Comparison of ENCODE assay signal across 27 cellular contexts in genomic region chr15:100571592-100572167, GRCh38. TPM values are rescaled to one million over a fixed set of nuclear protein-coding genes. Genes with fewer than 3 reads are reported as not detected.
DNase-seq lines count a peak whose midpoint lies in the region; ATAC-seq, FAIRE-seq and TF ChIP-seq lines count a peak whose summit lies in the region.
"Had no signal": no experiment of that assay in that cellular context is flagged by ENCODE, and none has a peak within 500 bp of the region (broad histone marks: within the 10 kb centered on the region; RNA-seq: fewer than 3 reads in every experiment).

No MANE protein-coding gene starts in this region.

- no peaks in the 10 kb centered on the region for H3K27me3 Mint-ChIP-seq in activated CD8-positive, alpha-beta memory T cell treated with anti-CD3 and anti-CD28 coated beads, Interleukin-2, amount 10 ng/mL, durations not matched to agents 7 days and 5 days
- no peaks in the 10 kb centered on the region for H3K27me3 Mint-ChIP-seq in CD8-positive, alpha-beta T cell (ENCODE audit: low read depth)
- H3K27me3 Mint-ChIP-seq in activated CD4-positive, alpha-beta memory T cell treated with anti-CD3 and anti-CD28 coated beads, Interleukin-2, amount 10 ng/mL, durations not matched to agents 7 days and 5 days, result no peaks in the 10 kb centered on the region
- H3K27me3 Mint-ChIP-seq: naive B cell had no signal

- no peak for TF ChIP-seq CTCF in CD8-positive, alpha-beta T cell (IDR thresholded peaks at IDR 0.05)
- TF ChIP-seq CTCF in K562 (IDR thresholded peaks at IDR 0.05 in 2 of 3, conservative IDR thresholded peaks at IDR 0.05 in 1 of 3; ENCODE audit: insufficient read depth in 2 of 3, low read depth in 1 of 3, low read length in 3 of 3) (no peak), pancreas (IDR thresholded peaks at IDR 0.05) (no peak)

- 93% methylated on average over 6 of the region's 6 CpGs for WGBS in K562 (ENCODE audit: insufficient coverage, low coverage, missing lambda C conversion rate)
- 75 to 82% methylated on average over 6 of the region's 6 CpGs for WGBS in pancreas, 2 donors

- TF ChIP-seq RAD21 in K562 (CRISPR knock-in tag; conservative IDR thresholded peaks at IDR 0.05 in 1 of 2, IDR thresholded peaks at IDR 0.05 in 1 of 2), result no peak

- 0 out of 3 replicates have a peak, but pooled peaks cover 2% of the 10 kb centered on the region for H3K79me2 ChIP-seq in K562 (ENCODE audit: control insufficient read depth, insufficient read depth, low read length)

- no peaks in the 10 kb centered on the region; the same call in 1 of the 2 replicates for H4K20me1 ChIP-seq in K562 (replicated peaks; ENCODE audit: control insufficient read depth, insufficient read depth, low read length)

- intact Hi-C loops in CD8-positive, alpha-beta T cell (cut with DNase I, micrococcal nuclease), result loop anchor here (1.0 to 2.0 kb wide), 5 partner anchors 31 to 643 kb away; partner anchors contain the start of genes ASB7 (in 1 of the 2) and LINS1 (in 1 of the 2)
- intact Hi-C loops in K562 (cut with micrococcal nuclease) (no loop called here), pancreas (cut with DNase I) (loop anchor here in 2 of 3 donors (5.0 to 10.0 kb wide), 2 partner anchors 224 to 227 kb away; partner anchors contain the start of gene ADAMTS17 (in 1 of the 2))

- H3K9me1 ChIP-seq in K562 (ENCODE audit: control insufficient read depth, insufficient read depth, low read length), result no peaks in the 10 kb centered on the region

- no peak for TF ChIP-seq POLR2A in K562 (conservative IDR thresholded peaks at IDR 0.05)

- in situ Hi-C loops in K562 (cut with MboI), result no loop called here

- FAIRE-seq in K562 (lab: Jason Lieb, UNC) (peak; percentile 35), pancreas (lab: Jason Lieb, UNC) (no peak)
- FAIRE-seq: GM12878 had no signal

- CTCF ChIA-PET in activated CD8-positive, alpha-beta memory T cell treated with anti-CD3 and anti-CD28 coated beads, Interleukin-2, amount 10 ng/mL, durations not matched to agents 7 days and 5 days (lab: Charles Lee), result interaction anchor here (1.0 to 5.5 kb wide), 11 partner anchors 7 to 643 kb away, joined by 3 to 57 read pairs (median 5); partner anchors contain the start of genes ADAMTS17, ASB7 and LINS1
- CTCF ChIA-PET in CD8-positive, alpha-beta T cell (lab: Charles Lee), result interaction anchor here (0.7 to 5.8 kb wide), 12 partner anchors 8 to 643 kb away, joined by 3 to 114 read pairs (median 4); partner anchors contain the start of genes ADAMTS17, ASB7 and LINS1
- CTCF ChIA-PET in activated CD4-positive, alpha-beta memory T cell treated with anti-CD3 and anti-CD28 coated beads, Interleukin-2, amount 10 ng/mL, durations not matched to agents 7 days and 5 days (lab: Charles Lee), result interaction anchor here (0.7 to 6.6 kb wide), 9 partner anchors 8 to 230 kb away, joined by 3 to 117 read pairs (median 9); partner anchors contain the start of genes ADAMTS17, ASB7 and LINS1
- CTCF ChIA-PET in K562 (lab: Yijun Ruan, JAX; ENCODE audit: low intra/inter-chr PET ratio), result no interaction called here

- no peak overlapping the region for H3K4me2 ChIP-seq in K562 (ENCODE audit: insufficient read depth, low read length)
- H3K4me2 ChIP-seq: A549 had no signal

- no peaks in the 10 kb centered on the region for H3K27me3 ChIP-seq in CD8-positive, alpha-beta T cell (ENCODE audit: insufficient read depth, low read length)
- H3K27me3 ChIP-seq in K562 (ENCODE audit: control insufficient read depth in 2 of 2, insufficient read depth in 2 of 2, low read length in 2 of 2) (no peaks in the 10 kb centered on the region), pancreas (no peaks in the 10 kb centered on the region)
- H3K27me3 ChIP-seq: dorsolateral prefrontal cortex, esophagus squamous epithelium, foreskin keratinocyte, tibial nerve had no signal

- H3K4me1 ChIP-seq in CD8-positive, alpha-beta T cell (ENCODE audit: insufficient read depth, low read length), result peaks cover 26% of the 10 kb centered on the region
- H3K4me1 ChIP-seq in K562 (replicated peaks in 1 of 2; ENCODE audit: control insufficient read depth in 2 of 2, insufficient read depth in 2 of 2, low read length in 2 of 2), result no peaks in the 10 kb centered on the region
- H3K4me1 ChIP-seq in pancreas, result no peaks in the 10 kb centered on the region
- H3K4me1 ChIP-seq: A549, foreskin keratinocyte had no signal

- DNase-seq in activated CD8-positive, alpha-beta memory T cell treated with anti-CD3 and anti-CD28 coated beads, Interleukin-2, amount 10 ng/mL, durations not matched to agents 7 days and 5 days, result no peak
- no peak for DNase-seq in activated CD8-positive, alpha-beta memory T cell treated with anti-CD3 and anti-CD28 coated beads, Interleukin-2, amount 50 U/mL, for 4 hours
- no peak for DNase-seq in CD8-positive, alpha-beta T cell
- peak; percentile 18 for DNase-seq in activated CD4-positive, alpha-beta memory T cell treated with anti-CD3 and anti-CD28 coated beads, Interleukin-2, amount 10 ng/mL, durations not matched to agents 7 days and 5 days
- DNase-seq in K562 (ENCODE audit: extremely low read depth in 1 of 4, low spot score in 3 of 4) (no peak), OCI-M2 (lab: John Stamatoyannopoulos, UW; ENCODE audit: unreplicated experiment) (no peak), pancreas (no peak)
- DNase-seq: activated effector memory CD4-positive, alpha-beta T cell treated with anti-CD3 and anti-CD28 coated beads, Interleukin-2, amount 50 U/mL, for 16 hours; dorsolateral prefrontal cortex; EL; esophagus squamous epithelium; foreskin keratinocyte; H7; kidney; NCI-H2029 treated with DMSO at 0.1 percent for 48 hours; NK-92 treated with Interleukin-12 subunit alpha and Interleukin-12 subunit beta, amount 100 ng/mL, for 24 hours; nucleus accumbens; stimulated activated CD4-positive, alpha-beta T cell treated with anti-CD3 and anti-CD28 coated beads, Interleukin-4, amount 100 ng/mL, for 1 hour had no signal

- H2AFZ ChIP-seq in K562 (ENCODE audit: low read depth, low read length), result no peak overlapping the region

- peak overlapping the region; percentile 6 for H3K27ac ChIP-seq in CD8-positive, alpha-beta T cell (ENCODE audit: low read depth, low read length)
- no peak overlapping the region for H3K27ac ChIP-seq in K562 (ENCODE audit: extremely low read depth, low read depth, low read length)
- H3K27ac ChIP-seq in pancreas, result no peak overlapping the region
- H3K27ac ChIP-seq: A549, esophagus squamous epithelium, foreskin keratinocyte, tibial nerve had no signal

- no peak overlapping the region for H3K4me3 ChIP-seq in CD8-positive, alpha-beta T cell (ENCODE audit: low read depth, low read length)
- H3K4me3 ChIP-seq in K562 (no peak overlapping the region), pancreas (no peak overlapping the region)
- H3K4me3 ChIP-seq: A549, dorsolateral prefrontal cortex, esophagus squamous epithelium, GM12878, tibial nerve had no signal

- peak overlapping the region; percentile 79 for H3K27ac Mint-ChIP-seq in activated CD8-positive, alpha-beta memory T cell treated with anti-CD3 and anti-CD28 coated beads, Interleukin-2, amount 10 ng/mL, durations not matched to agents 7 days and 5 days
- peak overlapping the region; percentile 93 for H3K27ac Mint-ChIP-seq in CD8-positive, alpha-beta T cell
- peak overlapping the region; percentile 75 for H3K27ac Mint-ChIP-seq in activated CD4-positive, alpha-beta memory T cell treated with anti-CD3 and anti-CD28 coated beads, Interleukin-2, amount 10 ng/mL, durations not matched to agents 7 days and 5 days
- H3K27ac Mint-ChIP-seq: naive B cell had no signal

- H3K4me3 Mint-ChIP-seq in activated CD8-positive, alpha-beta memory T cell treated with anti-CD3 and anti-CD28 coated beads, Interleukin-2, amount 10 ng/mL, durations not matched to agents 7 days and 5 days, result peak overlapping the region; percentile 47
- peak overlapping the region; percentile 64 for H3K4me3 Mint-ChIP-seq in CD8-positive, alpha-beta T cell
- peak overlapping the region; percentile 66 for H3K4me3 Mint-ChIP-seq in activated CD4-positive, alpha-beta memory T cell treated with anti-CD3 and anti-CD28 coated beads, Interleukin-2, amount 10 ng/mL, durations not matched to agents 7 days and 5 days
- H3K4me3 Mint-ChIP-seq: naive B cell had no signal

- H3K9me3 ChIP-seq in CD8-positive, alpha-beta T cell (ENCODE audit: low read length), result no peaks in the 10 kb centered on the region
- H3K9me3 ChIP-seq in K562 (replicated peaks; ENCODE audit: control insufficient read depth, insufficient read depth, low read depth, low read length), result no peaks in the 10 kb centered on the region
- H3K9me3 ChIP-seq in pancreas, result no peaks in the 10 kb centered on the region
- H3K9me3 ChIP-seq: A549, esophagus squamous epithelium, tibial nerve had no signal

- no TSS peak for BruUV-seq in K562 (replicated peaks; lab: Mats Ljungman, UMichigan)

- no peak for ATAC-seq in activated CD8-positive, alpha-beta memory T cell treated with anti-CD3 and anti-CD28 coated beads, Interleukin-2, amount 10 ng/mL, durations not matched to agents 7 days and 5 days
- ATAC-seq in CD8-positive, alpha-beta T cell, result no peak
- no peak for ATAC-seq in K562
- ATAC-seq in GM19351 (IDR thresholded peaks at IDR 0.05; ENCODE audit: unreplicated experiment), result no peak
- ATAC-seq in pancreas, result no peak
- ATAC-seq: A549; activated CD4-positive, CD25-positive, alpha-beta regulatory T cell treated with anti-CD3 and anti-CD28 coated beads, Interleukin-2, amount 50 U/mL, for 24 hours; foreskin keratinocyte; GM12878; PC-3 had no signal

- no peaks in the 10 kb centered on the region for H3K9me3 Mint-ChIP-seq in activated CD8-positive, alpha-beta memory T cell treated with anti-CD3 and anti-CD28 coated beads, Interleukin-2, amount 10 ng/mL, durations not matched to agents 7 days and 5 days (ENCODE audit: low read depth)
- H3K9me3 Mint-ChIP-seq in CD8-positive, alpha-beta T cell, result no peaks in the 10 kb centered on the region
- H3K9me3 Mint-ChIP-seq in activated CD4-positive, alpha-beta memory T cell treated with anti-CD3 and anti-CD28 coated beads, Interleukin-2, amount 10 ng/mL, durations not matched to agents 7 days and 5 days, result no peaks in the 10 kb centered on the region
- H3K9me3 Mint-ChIP-seq: naive B cell had no signal

- no peak overlapping the region for H3K9ac ChIP-seq in K562 (ENCODE audit: insufficient read depth in 1 of 2, low read depth in 2 of 2, low read length in 2 of 2)

- peaks cover 22% of the 10 kb centered on the region for H3K4me1 Mint-ChIP-seq in activated CD8-positive, alpha-beta memory T cell treated with anti-CD3 and anti-CD28 coated beads, Interleukin-2, amount 10 ng/mL, durations not matched to agents 7 days and 5 days
- H3K4me1 Mint-ChIP-seq in CD8-positive, alpha-beta T cell (ENCODE audit: low read depth), result peaks cover 48% of the 10 kb centered on the region
- peaks cover 48% of the 10 kb centered on the region for H3K4me1 Mint-ChIP-seq in activated CD4-positive, alpha-beta memory T cell treated with anti-CD3 and anti-CD28 coated beads, Interleukin-2, amount 10 ng/mL, durations not matched to agents 7 days and 5 days

- TF ChIP-seq EP300 in K562 (IDR thresholded peaks at IDR 0.05; ENCODE audit: low read length), result no peak

- POLR2A ChIA-PET in CD8-positive, alpha-beta T cell (lab: Charles Lee), result interaction anchor here (1.2 to 1.5 kb wide), 2 partner anchors 25 to 221 kb away, joined by 4 to 7 read pairs; no protein-coding TSS in a partner anchor
- POLR2A ChIA-PET in activated CD4-positive, alpha-beta memory T cell treated with anti-CD3 and anti-CD28 coated beads, Interleukin-2, amount 10 ng/mL, durations not matched to agents 7 days and 5 days (lab: Charles Lee), result interaction anchor here (4.8 to 5.5 kb wide), 2 partner anchors 27 to 221 kb away, joined by 20 to 107 read pairs; partner anchors contain the start of genes ASB7 and LINS1
- POLR2A ChIA-PET in K562 (lab: Yijun Ruan, JAX), result interaction anchor here (0.9 kb wide), 1 partner anchor 24 kb away, joined by 3 read pairs; no protein-coding TSS in a partner anchor

- peaks cover 11% of the 10 kb centered on the region for H3K36me3 ChIP-seq in CD8-positive, alpha-beta T cell (ENCODE audit: insufficient read depth, low read length)
- peaks cover 74% of the 10 kb centered on the region for H3K36me3 ChIP-seq in K562 (ENCODE audit: control insufficient read depth, insufficient read depth, low read length)
- no peaks in the 10 kb centered on the region for H3K36me3 ChIP-seq in pancreas

- H3K36me3 Mint-ChIP-seq in activated CD8-positive, alpha-beta memory T cell treated with anti-CD3 and anti-CD28 coated beads, Interleukin-2, amount 10 ng/mL, durations not matched to agents 7 days and 5 days, result peaks cover 44% of the 10 kb centered on the region
- peaks cover 64% of the 10 kb centered on the region for H3K36me3 Mint-ChIP-seq in CD8-positive, alpha-beta T cell
- peaks cover 71% of the 10 kb centered on the region for H3K36me3 Mint-ChIP-seq in activated CD4-positive, alpha-beta memory T cell treated with anti-CD3 and anti-CD28 coated beads, Interleukin-2, amount 10 ng/mL, durations not matched to agents 7 days and 5 days (ENCODE audit: low read depth)

RNA-seq across cellular contexts. Expression of gene LINS1, which starts 30.3 kb away (rescaled TPM):
- 10 to 100 TPM; 30.1 to 30.8 TPM for total RNA-seq in activated CD8-positive, alpha-beta memory T cell treated with anti-CD3 and anti-CD28 coated beads, Interleukin-2, amount 10 ng/mL, durations not matched to agents 7 days and 5 days
- total RNA-seq in CD8-positive, alpha-beta T cell, result 10 to 100 TPM; 42.8 to 45.9 TPM
- 10 to 100 TPM; 46.1 to 49.6 TPM for total RNA-seq in activated CD4-positive, alpha-beta memory T cell treated with anti-CD3 and anti-CD28 coated beads, Interleukin-2, amount 10 ng/mL, durations not matched to agents 7 days and 5 days
- 87.8 and 153 TPM in 2 replicates for total RNA-seq in K562 (2011; cell fraction: chromatin; rRNA removed; ENCODE audit: low replicate concordance)
- total RNA-seq in K562 (2011; cell fraction: nucleolus; rRNA removed), result 34.2 and 36.7 TPM in 2 replicates
- total RNA-seq in K562 (2011; cell fraction: nucleoplasm; rRNA removed), result 60.3 and 95.4 TPM in 2 replicates
- total RNA-seq in K562 (2014; rRNA removed) (13.8 and 15.4 TPM in 2 replicates), K562 (2014; rRNA removed; fragmentation: Illumina TruSeq; extraction: Trizol) (29.0 and 32.4 TPM in 2 replicates), K562 (2015; rRNA removed; fragmentation: Illumina TruSeq; extraction: Trizol) (22.7 and 23.5 TPM in 2 replicates), K562 (2021) (21.4 and 21.5 TPM in 2 replicates), pancreas (1 to 10 TPM; 3.1 to 8.3 (median 4.6) TPM)
- polyA plus RNA-seq in K562 (2011; rRNA removed) (29.9 and 30.6 TPM in 2 replicates), K562 (2014; fragmentation: Illumina TruSeq; extraction: Trizol) (24.6 and 27.3 TPM in 2 replicates), K562 (2014; fragmentation: Nextera tagmentation; extraction: Ambion mirVana) (10 to 100 TPM; 28.9 to 31.4 TPM), K562 (2014; rRNA removed) (18.5 and 21.5 TPM in 2 replicates), pancreas (1 to 10 TPM; 3.0 to 9.1 TPM)
- polyA plus RNA-seq in K562 (2011; cell fraction: cytosol; rRNA removed), result 6.2 and 13.3 TPM in 2 replicates
- 64.9 and 74.1 TPM in 2 replicates for polyA plus RNA-seq in K562 (2011; cell fraction: nucleus; rRNA removed)
- 14.5 and 17.7 TPM in 2 replicates for polyA plus RNA-seq in K562 (2012)
- 46.1 and 56.9 TPM in 2 replicates for polyA minus RNA-seq in K562 (2011; rRNA and poly(A)+ RNA removed)
- polyA minus RNA-seq in K562 (2011; cell fraction: cytosol; rRNA and poly(A)+ RNA removed), result 17.2 and 29.3 TPM in 2 replicates
- 35.5 and 57.6 TPM in 2 replicates for polyA minus RNA-seq in K562 (2011; cell fraction: nucleus; rRNA and poly(A)+ RNA removed)

RNA-seq across cellular contexts. Expression of gene ASB7, which starts 30.7 kb away (rescaled TPM):
- 10 to 100 TPM; 17.9 to 22.1 TPM for total RNA-seq in activated CD8-positive, alpha-beta memory T cell treated with anti-CD3 and anti-CD28 coated beads, Interleukin-2, amount 10 ng/mL, durations not matched to agents 7 days and 5 days
- total RNA-seq in CD8-positive, alpha-beta T cell, result 10 to 100 TPM; 17.2 to 19.9 TPM
- total RNA-seq in activated CD4-positive, alpha-beta memory T cell treated with anti-CD3 and anti-CD28 coated beads, Interleukin-2, amount 10 ng/mL, durations not matched to agents 7 days and 5 days, result 10 to 100 TPM; 23.1 to 23.3 TPM
- 24.7 and 30.7 TPM in 2 replicates for total RNA-seq in K562 (2011; cell fraction: chromatin; rRNA removed; ENCODE audit: low replicate concordance)
- total RNA-seq in K562 (2011; cell fraction: nucleolus; rRNA removed), result 8.3 and 9.0 TPM in 2 replicates
- 14.7 and 15.6 TPM in 2 replicates for total RNA-seq in K562 (2011; cell fraction: nucleoplasm; rRNA removed)
- total RNA-seq in K562 (2014; rRNA removed) (7.5 and 7.6 TPM in 2 replicates), K562 (2014; rRNA removed; fragmentation: Illumina TruSeq; extraction: Trizol) (7.7 and 9.0 TPM in 2 replicates), K562 (2015; rRNA removed; fragmentation: Illumina TruSeq; extraction: Trizol) (6.7 and 6.8 TPM in 2 replicates), K562 (2021) (8.6 and 10.1 TPM in 2 replicates), pancreas (1 to 10 TPM; 3.9 to 7.8 (median 4.6) TPM)
- polyA plus RNA-seq in K562 (2011; rRNA removed) (7.4 and 8.6 TPM in 2 replicates), K562 (2014; fragmentation: Illumina TruSeq; extraction: Trizol) (5.6 and 5.7 TPM in 2 replicates), K562 (2014; fragmentation: Nextera tagmentation; extraction: Ambion mirVana) (1 to 10 TPM; 1.8 to 2.7 TPM), K562 (2014; rRNA removed) (5.2 and 5.7 TPM in 2 replicates), pancreas (1 to 10 TPM; 1.9 to 2.7 TPM)
- 4.7 and 4.9 TPM in 2 replicates for polyA plus RNA-seq in K562 (2011; cell fraction: cytosol; rRNA removed)
- polyA plus RNA-seq in K562 (2011; cell fraction: nucleus; rRNA removed), result 7.9 and 8.3 TPM in 2 replicates
- polyA plus RNA-seq in K562 (2012), result 3.9 and 4.9 TPM in 2 replicates
- 26.7 and 28.2 TPM in 2 replicates for polyA minus RNA-seq in K562 (2011; rRNA and poly(A)+ RNA removed)
- 6.7 and 8.5 TPM in 2 replicates for polyA minus RNA-seq in K562 (2011; cell fraction: cytosol; rRNA and poly(A)+ RNA removed)
- 9.3 and 13.8 TPM in 2 replicates for polyA minus RNA-seq in K562 (2011; cell fraction: nucleus; rRNA and poly(A)+ RNA removed)

RNA-seq across cellular contexts. Expression of gene CERS3, which starts 42.9 kb away (rescaled TPM):
- total RNA-seq in activated CD8-positive, alpha-beta memory T cell treated with anti-CD3 and anti-CD28 coated beads, Interleukin-2, amount 10 ng/mL, durations not matched to agents 7 days and 5 days, result not detected
- 1 to 10 TPM in 1 of 2 experiments, under 1 TPM in 1; 0.92 to 1.2 TPM for total RNA-seq in CD8-positive, alpha-beta T cell
- under 1 TPM; 0.33 to 0.43 TPM for total RNA-seq in activated CD4-positive, alpha-beta memory T cell treated with anti-CD3 and anti-CD28 coated beads, Interleukin-2, amount 10 ng/mL, durations not matched to agents 7 days and 5 days
- total RNA-seq in K562 (2011; cell fraction: chromatin; rRNA removed; ENCODE audit: low replicate concordance), result not detected in 2 replicates
- not detected in 2 replicates for total RNA-seq in K562 (2011; cell fraction: nucleolus; rRNA removed)
- not detected in 2 replicates for total RNA-seq in K562 (2011; cell fraction: nucleoplasm; rRNA removed)
- total RNA-seq in K562 (2014; rRNA removed) (not detected in 2 replicates), K562 (2014; rRNA removed; fragmentation: Illumina TruSeq; extraction: Trizol) (not detected in 2 replicates), K562 (2015; rRNA removed; fragmentation: Illumina TruSeq; extraction: Trizol) (not detected in 2 replicates), K562 (2021) (not detected in 2 replicates), pancreas (under 1 TPM in 1 of 6 donors, not detected in 5; 0.19 TPM)
- polyA plus RNA-seq in K562 (2011; rRNA removed) (0.09 TPM in 1 of 2 replicates, not detected in the other), K562 (2014; fragmentation: Illumina TruSeq; extraction: Trizol) (not detected in 2 replicates), K562 (2014; fragmentation: Nextera tagmentation; extraction: Ambion mirVana) (not detected), K562 (2014; rRNA removed) (not detected in 2 replicates), pancreas (under 1 TPM in 1 of 2 donors, not detected in 1; 0.07 TPM)
- polyA plus RNA-seq in K562 (2011; cell fraction: cytosol; rRNA removed), result 0.10 TPM in 1 of 2 replicates, not detected in the other
- polyA plus RNA-seq in K562 (2011; cell fraction: nucleus; rRNA removed), result not detected in 2 replicates
- polyA plus RNA-seq in K562 (2012), result 0.30 TPM in 1 of 2 replicates, not detected in the other
- not detected in 2 replicates for polyA minus RNA-seq in K562 (2011; rRNA and poly(A)+ RNA removed)
- polyA minus RNA-seq in K562 (2011; cell fraction: cytosol; rRNA and poly(A)+ RNA removed), result not detected in 2 replicates
- polyA minus RNA-seq in K562 (2011; cell fraction: nucleus; rRNA and poly(A)+ RNA removed), result not detected in 2 replicates
- total RNA-seq: chondrocyte, GM12878, liver had no signal
- polyA plus RNA-seq: A549, GM12878, liver had no signal
